Comparison of ENCODE assay signal across 24 cellular contexts in the genomic region with DNA sequence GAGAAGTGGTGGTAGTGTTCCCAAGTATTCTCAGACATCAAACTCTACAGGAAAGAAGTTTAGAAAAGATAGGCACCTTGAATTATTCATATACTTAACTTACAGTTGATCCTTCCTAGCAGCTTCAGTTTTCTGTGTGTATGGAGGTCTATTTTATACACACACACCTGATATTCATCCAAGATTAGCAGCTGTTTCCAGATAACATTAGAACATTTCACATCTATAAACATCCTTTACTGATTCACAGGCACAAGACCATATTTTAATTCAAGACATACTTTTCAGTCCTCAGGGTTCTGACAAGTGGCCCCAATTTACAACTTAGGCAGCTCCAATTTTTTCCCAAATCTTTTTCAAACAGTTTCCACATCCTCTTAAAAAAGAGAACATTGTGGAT.
"Had no signal": no experiment of that assay in that cellular context is flagged by ENCODE, and none has a peak within 500 bp of the region (broad histone marks: within the 10 kb centered on the region; RNA-seq: fewer than 3 reads in every experiment).

No MANE protein-coding gene starts in this region.

- H3K27me3 ChIP-seq: gastroesophageal sphincter, upper lobe of left lung had no signal

- H3K9me3 Mint-ChIP-seq: activated naive CD8-positive, alpha-beta T cell treated with anti-CD3 and anti-CD28 coated beads for 36 hours; activated T-cell treated with anti-CD3 and anti-CD28 coated beads, Interleukin-2, amount 50 U/mL, for 4 hours; activated T-helper 2 cell treated with anti-CD3 and anti-CD28 coated beads, Interferon-gamma antibody, Interleukin-2, Interleukin-4, amounts not matched to agents 10 μg/mL and 5 μg/mL and 100 μg/mL, durations not matched to agents 14 hours and 24 hours and 36 hours; natural killer cell had no signal

- H3K27ac Mint-ChIP-seq: activated CD4-positive, alpha-beta T cell treated with anti-CD3 and anti-CD28 coated beads for 36 hours; activated naive CD8-positive, alpha-beta T cell treated with anti-CD3 and anti-CD28 coated beads for 36 hours; activated T-helper 2 cell treated with anti-CD3 and anti-CD28 coated beads, Interferon-gamma antibody, Interleukin-2, Interleukin-4, amounts not matched to agents 10 μg/mL and 5 μg/mL and 100 μg/mL, durations not matched to agents 14 hours and 24 hours and 36 hours; natural killer cell; WTC11 had no signal

- ATAC-seq: activated CD4-positive, alpha-beta T cell treated with anti-CD3 and anti-CD28 coated beads for 36 hours; activated T-cell treated with anti-CD3 and anti-CD28 coated beads, Interleukin-2, amount 50 U/mL, for 4 hours; gastroesophageal sphincter; natural killer cell; WTC11 had no signal

- H3K36me3 Mint-ChIP-seq: natural killer cell had no signal

- H3K27me3 Mint-ChIP-seq: activated CD4-positive, alpha-beta T cell treated with anti-CD3 and anti-CD28 coated beads for 36 hours; activated naive CD8-positive, alpha-beta T cell treated with anti-CD3 and anti-CD28 coated beads for 36 hours had no signal

- H3K4me1 Mint-ChIP-seq: natural killer cell had no signal

- H3K36me3 ChIP-seq: gastroesophageal sphincter, left ventricle myocardium inferior, upper lobe of left lung had no signal

- H3K4me3 ChIP-seq: coronary artery, gastroesophageal sphincter, left ventricle myocardium inferior, upper lobe of left lung had no signal

- H3K9me3 ChIP-seq: gastroesophageal sphincter, upper lobe of left lung had no signal

- DNase-seq: activated CD4-positive, alpha-beta T cell treated with anti-CD3 and anti-CD28 coated beads for 36 hours; activated CD4-positive, alpha-beta T cell treated with anti-CD3 and anti-CD28 coated beads, Interleukin-2, amount 50 U/mL, for 4 hours; activated CD8-positive, alpha-beta memory T cell treated with anti-CD3 and anti-CD28 coated beads, Interleukin-2, amount 50 U/mL, for 48 hours; activated naive CD4-positive, alpha-beta T cell; activated naive CD8-positive, alpha-beta T cell treated with anti-CD3 and anti-CD28 coated beads for 36 hours; activated T-cell treated with anti-CD3 and anti-CD28 coated beads, Interleukin-2, amount 50 U/mL, for 4 hours; amygdala; cerebellar nuclear complex; head of caudate nucleus; hypothalamus; left ventricle myocardium inferior; mammary epithelial cell; midbrain; natural killer cell; nucleus accumbens; stimulated activated CD4-positive, alpha-beta T cell treated with anti-CD3 and anti-CD28 coated beads, Interleukin-4, amount 100 ng/mL, for 24 hours; stimulated activated naive CD8-positive, alpha-beta T cell treated with anti-CD3 and anti-CD28 coated beads, Interleukin-15, Interleukin-2, amounts not matched to agents 100 U/mL and 50 U/mL, for 24 hours; T-helper 9 cell; upper lobe of left lung had no signal

- H3K4me3 Mint-ChIP-seq: activated CD4-positive, alpha-beta T cell treated with anti-CD3 and anti-CD28 coated beads for 36 hours; activated naive CD8-positive, alpha-beta T cell treated with anti-CD3 and anti-CD28 coated beads for 36 hours; activated T-cell treated with anti-CD3 and anti-CD28 coated beads, Interleukin-2, amount 50 U/mL, for 4 hours; natural killer cell; WTC11 had no signal

- H3K27ac ChIP-seq: coronary artery, epithelial cell of prostate, left ventricle myocardium inferior, upper lobe of left lung had no signal
